ENCODE assay signal across 9 cellular contexts in genomic region chr1:47624531-47624930, GRCh38.
DNase-seq lines count a peak whose midpoint lies in the region; ATAC-seq, FAIRE-seq and TF ChIP-seq lines count a peak whose summit lies in the region.
"Had no signal": no experiment of that assay in that cellular context is flagged by ENCODE, and none has a peak within 500 bp of the region (broad histone marks: within the 10 kb centered on the region; RNA-seq: fewer than 3 reads in every experiment).

No MANE protein-coding gene starts in this region.

- H3K9me1 ChIP-seq in K562 (ENCODE audit: control insufficient read depth, insufficient read depth, low read length) = no peaks in the 10 kb centered on the region

- H3K36me3 ChIP-seq in GM06990 (ENCODE audit: control insufficient read depth, insufficient read depth, low read length) = no peaks in the 10 kb centered on the region
- no peaks in the 10 kb centered on the region for H3K36me3 ChIP-seq in K562 (ENCODE audit: control insufficient read depth, insufficient read depth, low read length)
- H3K36me3 ChIP-seq: heart left ventricle had no signal

- H3K27me3 ChIP-seq in GM06990 (replicated peaks; ENCODE audit: control insufficient read depth, insufficient read depth, low read length) = no peaks in the 10 kb centered on the region; the same call in none of the 2 replicates
- H3K27me3 ChIP-seq in K562 (ENCODE audit: control insufficient read depth in 2 of 2, insufficient read depth in 2 of 2, low read length in 2 of 2) = peaks cover 2 to 20% of the 10 kb centered on the region in 2 experiments; a peak in 3 of 5 replicates

- H3K79me2 ChIP-seq in K562 (ENCODE audit: control insufficient read depth, insufficient read depth, low read length) = no peaks in the 10 kb centered on the region

- POLR2A ChIA-PET in K562 (lab: Yijun Ruan, JAX) = no interaction called here

- no peaks in the 10 kb centered on the region for H4K20me1 ChIP-seq in K562 (replicated peaks; ENCODE audit: control insufficient read depth, insufficient read depth, low read length)

- H3K4me2 ChIP-seq in K562 (ENCODE audit: insufficient read depth, low read length) = no peak overlapping the region

- H3K4me3 ChIP-seq in GM06990 (replicated peaks; ENCODE audit: low read depth, low read length) (no peak overlapping the region), K562 (no peak overlapping the region)
- H3K4me3 ChIP-seq: heart left ventricle had no signal

- TF ChIP-seq POLR2A in K562 (conservative IDR thresholded peaks at IDR 0.05) = no peak

- H3K9ac ChIP-seq in K562 (ENCODE audit: insufficient read depth in 1 of 2, low read depth in 2 of 2, low read length in 2 of 2) = no peak overlapping the region

- in situ Hi-C loops in K562 (cut with MboI) = no loop called here

- ATAC-seq in K562 (peak; percentile 83), omental fat pad (ENCODE audit: low FRiP score) (no peak), GM19023 (IDR thresholded peaks at IDR 0.05; ENCODE audit: unreplicated experiment) (no peak), GM19467 (IDR thresholded peaks at IDR 0.05; ENCODE audit: unreplicated experiment) (no peak)
- ATAC-seq: heart left ventricle had no signal

- BruUV-seq in K562 (replicated peaks; lab: Mats Ljungman, UMichigan) = no TSS peak

- TF ChIP-seq EP300 in K562 (IDR thresholded peaks at IDR 0.05; ENCODE audit: low read length) = no peak

- intact Hi-C loops in K562 (cut with micrococcal nuclease) = loop anchor here (5.0 to 10.0 kb wide), 2 partner anchors 97 to 190 kb away; partner anchors contain the start of gene FOXD2

- FAIRE-seq in K562 (lab: Jason Lieb, UNC) = no peak

- 6% methylated on average over 4 of the region's 4 CpGs for WGBS in K562 (ENCODE audit: insufficient coverage, low coverage, missing lambda C conversion rate)

- H3K27ac ChIP-seq in K562 (ENCODE audit: extremely low read depth, low read depth, low read length) = no peak overlapping the region
- H3K27ac ChIP-seq: heart left ventricle had no signal

- no peaks in the 10 kb centered on the region for H3K4me1 ChIP-seq in K562 (replicated peaks in 1 of 2; ENCODE audit: control insufficient read depth in 2 of 2, insufficient read depth in 2 of 2, low read length in 2 of 2)

- peak; percentile 5 for TF ChIP-seq CTCF in GM06990 (IDR thresholded peaks at IDR 0.05; ENCODE audit: insufficient read depth, low read length, poor library complexity, severe bottlenecking)
- TF ChIP-seq CTCF in K562 (IDR thresholded peaks at IDR 0.05 in 2 of 3, conservative IDR thresholded peaks at IDR 0.05 in 1 of 3; ENCODE audit: insufficient read depth in 2 of 3, low read depth in 1 of 3, low read length in 3 of 3) = peak; percentile 51 to 91 (median 70)
- TF ChIP-seq CTCF in omental fat pad (IDR thresholded peaks at IDR 0.05) = no peak

- DNase-seq in GM06990 (ENCODE audit: extremely low read depth, insufficient read length) (no peak), NCI-H1436 (lab: John Stamatoyannopoulos, UW) (peak; percentile 34), K562 (ENCODE audit: extremely low read depth in 1 of 4, low spot score in 3 of 4) (peak; percentile 26 to 39 (median 34)), mucosa of gallbladder (ENCODE audit: low spot score) (peak; percentile 23), omental fat pad (ENCODE audit: low spot score) (no peak)
- DNase-seq in activated CD4-positive, alpha-beta T cell treated with anti-CD3 and anti-CD28 coated beads, Interleukin-2, amount 50 U/mL, for 48 hours = no peak

- CTCF ChIA-PET in K562 (lab: Yijun Ruan, JAX; ENCODE audit: low intra/inter-chr PET ratio) = interaction anchor here (0.8 to 1.7 kb wide), 3 partner anchors 95 to 235 kb away, joined by 3 to 5 read pairs (median 4); no protein-coding TSS in a partner anchor

- H2AFZ ChIP-seq in K562 (ENCODE audit: low read depth, low read length) = no peak overlapping the region

- peak in 1 of 2 experiments; percentile 59; a peak in 2 of 4 replicates for TF ChIP-seq RAD21 in K562 (CRISPR knock-in tag; conservative IDR thresholded peaks at IDR 0.05 in 1 of 2, IDR thresholded peaks at IDR 0.05 in 1 of 2)

- H3K9me3 ChIP-seq in K562 (replicated peaks; ENCODE audit: control insufficient read depth, insufficient read depth, low read depth, low read length) = no peaks in the 10 kb centered on the region
- H3K9me3 ChIP-seq: heart left ventricle had no signal

TF ChIP-seq in K562, 482 proteins besides CTCF, POLR2A, EP300 and RAD21:
- TF ChIP-seq COPS2 (conservative IDR thresholded peaks at IDR 0.05) = no peak
- TF ChIP-seq NCOA6 (IDR thresholded peaks at IDR 0.05) = no peak
- no peak for TF ChIP-seq BMI1 (IDR thresholded peaks at IDR 0.05; ENCODE audit: low read length)
- no peak for TF ChIP-seq PHF21A (IDR thresholded peaks at IDR 0.05; ENCODE audit: borderline replicate concordance, low read depth)
- no peak for TF ChIP-seq NEUROD1 (IDR thresholded peaks at IDR 0.05; ENCODE audit: borderline replicate concordance, low read depth, low read length, partially characterized antibody)
- no peak for TF ChIP-seq PHF8 (IDR thresholded peaks at IDR 0.05; ENCODE audit: borderline replicate concordance, low read length)
- TF ChIP-seq ZNF76 (CRISPR knock-in tag; IDR thresholded peaks at IDR 0.05; ENCODE audit: borderline replicate concordance) = no peak
- no peak for TF ChIP-seq CC2D1A (IDR thresholded peaks at IDR 0.05)
- TF ChIP-seq E2F5 (CRISPR knock-in tag; IDR thresholded peaks at IDR 0.05) = no peak
- TF ChIP-seq MEIS2 (IDR thresholded peaks at IDR 0.05; ENCODE audit: partially characterized antibody) = no peak
- TF ChIP-seq HDGF (IDR thresholded peaks at IDR 0.05) = no peak
- no peak for TF ChIP-seq KLF16 (IDR thresholded peaks at IDR 0.05)

Comparison
In these comparisons a context has a peak if more than half of its experiments do, and no peak if none do; other contexts are left out.
1. DNase-seq: peak in NCI-H1436 (single experiment), K562 (4 of 4) and mucosa of gallbladder (single experiment); none in GM06990 (single experiment), omental fat pad (single experiment) and activated CD4-positive, alpha-beta T cell treated with anti-CD3 and anti-CD28 coated beads, Interleukin-2, amount 50 U/mL, for 48 hours (0 of 2).
2. CTCF ChIP-seq: peak in GM06990 (single experiment) and K562 (3 of 3); none in omental fat pad (0 of 3).